ENCODE assay signal across 8 cellular contexts in the genomic region with DNA sequence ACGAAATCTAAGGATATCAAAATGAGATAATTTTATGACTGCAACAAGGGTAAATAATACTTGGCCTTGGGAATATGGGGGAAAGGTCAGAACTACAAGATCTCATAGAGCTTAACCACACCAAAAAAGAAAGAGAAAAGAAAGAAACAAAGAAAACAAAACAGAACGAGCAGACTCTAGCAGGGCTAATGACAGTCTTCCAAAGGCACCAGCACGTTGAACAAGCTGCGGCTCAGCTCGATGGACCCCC. TPM values are rescaled to one million over a fixed set of nuclear protein-coding genes. Genes with fewer than 3 reads are reported as not detected.
DNase-seq lines count a peak whose midpoint lies in the region; ATAC-seq and TF ChIP-seq lines count a peak whose summit lies in the region.

No MANE protein-coding gene starts in this region.

- H3K27ac ChIP-seq in RWPE1 (peak overlapping the region; percentile 93), fibroblast of lung (ENCODE audit: insufficient read depth, low read length) (peak overlapping the region; percentile 90), psoas muscle (peak overlapping the region; percentile 85)

- ATAC-seq in psoas muscle (peak in 1 of 4 donors; percentile 6), HG03097 (IDR thresholded peaks at IDR 0.05; ENCODE audit: low FRiP score, unreplicated experiment) (no peak), HG02623 (IDR thresholded peaks at IDR 0.05; ENCODE audit: unreplicated experiment) (no peak)

- TF ChIP-seq CTCF in RWPE1 (conservative IDR thresholded peaks at IDR 0.05; ENCODE audit: low read depth), result no peak
- TF ChIP-seq CTCF in fibroblast of lung (conservative IDR thresholded peaks at IDR 0.05 in 1 of 2, IDR thresholded peaks at IDR 0.05 in 1 of 2; ENCODE audit: low read depth in 1 of 2, low read length in 2 of 2), result no peak
- no peak for TF ChIP-seq CTCF in psoas muscle (IDR thresholded peaks at IDR 0.05)

- CTCF ChIA-PET in RWPE1 (lab: Yijun Ruan, JAX), result interaction anchor here (0.7 to 0.9 kb wide), 2 partner anchors 36 to 52 kb away, joined by 4 read pairs; no protein-coding TSS in a partner anchor

- H3K36me3 ChIP-seq in H7 (replicated peaks; ENCODE audit: control insufficient read depth, insufficient read depth, low read length) (no peaks in the 10 kb centered on the region), fibroblast of lung (ENCODE audit: control insufficient read depth, insufficient read depth, low read length) (no peaks in the 10 kb centered on the region), psoas muscle (ENCODE audit: insufficient read depth in 1 of 2, low read depth in 1 of 2) (peaks cover 0 to 7% of the 10 kb centered on the region in 2 donors)

- intact Hi-C loops in psoas muscle (cut with DNase I), result loop anchor here in 1 of 2 donors (5.0 to 10.0 kb wide), 2 partner anchors 73 to 695 kb away; a partner anchor contains a TSS

- H3K4me1 ChIP-seq in fibroblast of lung (ENCODE audit: control insufficient read depth, extremely low read depth, insufficient read depth, low read length) (no peaks in the 10 kb centered on the region), psoas muscle (peaks cover 13% of the 10 kb centered on the region)

- peak overlapping the region; percentile 44 for H3K4me2 ChIP-seq in fibroblast of lung (ENCODE audit: extremely low read depth, insufficient read depth, low read length)

- H4K20me1 ChIP-seq in fibroblast of lung (ENCODE audit: control insufficient read depth, extremely low read depth, insufficient read depth, low read length), result no peaks in the 10 kb centered on the region

- 0 to 1% (median 0%) methylated on average over 5 of the region's 5 CpGs for WGBS in psoas muscle, 3 donors

- H3K9ac ChIP-seq in fibroblast of lung (ENCODE audit: insufficient read depth, low read length), result peak overlapping the region; percentile 82

- DNase-seq in H7, result no peak
- no peak for DNase-seq in RWPE1 (ENCODE audit: low spot score)
- peak in 1 of 2 donors; percentile 43 for DNase-seq in fibroblast of lung (ENCODE audit: low read depth in 2 of 2)
- no peak for DNase-seq in psoas muscle
- DNase-seq in stimulated activated CD4-positive, alpha-beta T cell treated with anti-CD3 and anti-CD28 coated beads, Interleukin-4, amount 100 ng/mL, for 4 hours, result no peak
- DNase-seq in NCI-H1417 treated with DMSO at 0.1 percent for 48 hours (lab: John Stamatoyannopoulos, UW), result no peak

- H3K27me3 ChIP-seq in H7 (ENCODE audit: control insufficient read depth, insufficient read depth, low read length) (no peaks in the 10 kb centered on the region), fibroblast of lung (ENCODE audit: control insufficient read depth, insufficient read depth, low read length) (no peaks in the 10 kb centered on the region), psoas muscle (ENCODE audit: insufficient read depth in 3 of 3, low read length in 2 of 3) (no peaks in the 10 kb centered on the region)

- H2AFZ ChIP-seq in fibroblast of lung (ENCODE audit: low read length), result peak overlapping the region; percentile 82

- peak overlapping the region; percentile 97 for H3K4me3 ChIP-seq in H7 (ENCODE audit: insufficient read depth, low read depth, low read length)
- peak overlapping the region; percentile 73 to 95 (median 92) for H3K4me3 ChIP-seq in fibroblast of lung (replicated peaks in 1 of 4; ENCODE audit: control extremely low read depth in 1 of 4, insufficient read depth in 1 of 4, low read depth in 3 of 4, low read length in 4 of 4)
- peak overlapping the region; percentile 80 for H3K4me3 ChIP-seq in psoas muscle

- no peaks in the 10 kb centered on the region for H3K9me3 ChIP-seq in fibroblast of lung (ENCODE audit: control insufficient read depth, insufficient read depth, low read depth, low read length)
- no peaks in the 10 kb centered on the region for H3K9me3 ChIP-seq in psoas muscle

- peaks cover 41% of the 10 kb centered on the region for H3K79me2 ChIP-seq in fibroblast of lung (ENCODE audit: control insufficient read depth, insufficient read depth, low read length)

- POLR2A ChIA-PET in RWPE1 (lab: Yijun Ruan, JAX; ENCODE audit: low non-redundant PET), result interaction anchor here (0.5 to 0.6 kb wide), 2 partner anchors 104 to 1214 kb away, joined by 3 read pairs; no protein-coding TSS in a partner anchor

RNA-seq across cellular contexts. Expression of a gene that starts 0.7 kb away (rescaled TPM):
- 116 and 118 TPM in 2 replicates for total RNA-seq in H7 (2014; rRNA removed; shearing (Covaris generic))
- total RNA-seq in fibroblast of lung (53.9 and 90.3 TPM in 2 replicates), psoas muscle (100 to 1,000 TPM; 100 to 143 (median 115) TPM)
- polyA plus RNA-seq in fibroblast of lung (56.3 and 66.3 TPM in 2 replicates), psoas muscle (100 to 1,000 TPM in 2 of 3 donors, 10 to 100 TPM in 1; 47.5 to 183 (median 102) TPM)
- polyA plus RNA-seq in fibroblast of lung (2012), result 44.2 and 50.3 TPM in 2 replicates
- 8.2 and 13.4 TPM in 2 replicates for polyA minus RNA-seq in fibroblast of lung (ENCODE audit: low replicate concordance)

RNA-seq across cellular contexts. Expression of a gene that starts 52.4 kb away (rescaled TPM):
- 16.6 and 25.6 TPM in 2 replicates for total RNA-seq in H7 (2014; rRNA removed; shearing (Covaris generic))
- total RNA-seq in fibroblast of lung (13.6 and 14.5 TPM in 2 replicates), psoas muscle (10 to 100 TPM; 16.0 to 29.5 (median 17.9) TPM)
- polyA plus RNA-seq in fibroblast of lung (5.0 and 8.8 TPM in 2 replicates), psoas muscle (10 to 100 TPM in 2 of 3 donors, 1 to 10 TPM in 1; 8.9 to 13.2 (median 10.7) TPM)
- 3.7 and 9.1 TPM in 2 replicates for polyA plus RNA-seq in fibroblast of lung (2012)
- 13.3 and 14.2 TPM in 2 replicates for polyA minus RNA-seq in fibroblast of lung (ENCODE audit: low replicate concordance)
